In the genomic region with DNA sequence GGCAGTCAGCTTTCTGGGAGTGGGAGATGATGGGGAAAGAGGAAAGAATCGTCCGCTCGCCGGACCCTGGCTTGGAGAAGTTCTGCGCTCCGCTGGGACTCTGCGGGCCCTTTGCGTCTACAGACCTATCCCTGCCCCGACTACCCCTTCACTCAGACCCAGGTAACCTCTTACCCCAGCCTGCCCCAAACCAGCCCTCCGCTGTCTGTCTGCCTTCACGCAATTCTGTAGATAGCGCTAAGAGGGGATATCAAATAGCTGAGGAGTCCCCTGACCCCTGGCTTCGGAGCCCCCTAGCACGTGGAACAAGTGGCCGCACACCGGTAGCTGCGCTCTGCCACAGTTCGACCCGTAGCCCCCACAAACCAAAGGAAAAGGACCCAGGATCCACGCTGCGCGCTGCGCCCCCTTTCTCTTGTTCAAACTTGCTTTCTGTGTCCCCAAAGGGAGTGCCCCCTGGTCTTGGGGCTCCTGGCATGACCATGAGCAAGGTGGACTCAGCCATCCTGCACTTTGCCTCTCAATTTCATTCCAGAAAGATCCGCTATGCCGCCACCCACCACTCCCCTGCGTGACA, we compare ENCODE assay signal across 1 cellular context.
TF ChIP-seq lines count a peak whose summit lies in the region.

No MANE protein-coding gene starts in this region.

TF ChIP-seq in endothelial cell of umbilical vein, 7 proteins besides CTCF, POLR2A, EP300 and RAD21:
- no peak for TF ChIP-seq FOS (IDR thresholded peaks at IDR 0.05; ENCODE audit: borderline replicate concordance, insufficient read depth, low read length)
- no peak for TF ChIP-seq GATA2 (IDR thresholded peaks at IDR 0.05; ENCODE audit: insufficient read depth, insufficient read length, low read depth, low read length)
- TF ChIP-seq, protein P1, sequence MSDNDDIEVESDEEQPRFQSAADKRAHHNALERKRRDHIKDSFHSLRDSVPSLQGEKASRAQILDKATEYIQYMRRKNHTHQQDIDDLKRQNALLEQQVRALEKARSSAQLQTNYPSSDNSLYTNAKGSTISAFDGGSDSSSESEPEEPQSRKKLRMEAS (IDR thresholded peaks at IDR 0.05; ENCODE audit: insufficient read depth, insufficient read length) = no peak
- no peak for TF ChIP-seq EZH2 (IDR thresholded peaks at IDR 0.05; ENCODE audit: borderline replicate concordance, low read depth, low read length, severe bottlenecking)
- TF ChIP-seq POLR2AphosphoS5 (IDR thresholded peaks at IDR 0.05; ENCODE audit: insufficient read depth, low read depth, low read length) = no peak
- no peak for TF ChIP-seq MYC (IDR thresholded peaks at IDR 0.05; ENCODE audit: low read depth, low read length)
- no peak for TF ChIP-seq JUN (IDR thresholded peaks at IDR 0.05; ENCODE audit: borderline replicate concordance, insufficient read depth, insufficient read length, low read depth)
